Comparison of ENCODE assay signal across 1 cellular context in genomic region chr3:134693804-134694203, GRCh38.
TF ChIP-seq lines count a peak whose summit lies in the region.

No MANE protein-coding gene starts in this region.

TF ChIP-seq in WTC11, 78 proteins besides CTCF, POLR2A, EP300 and RAD21 (continued from another document):
- TF ChIP-seq FOXJ3 (CRISPR knock-in tag; IDR thresholded peaks at IDR 0.05; ENCODE audit: borderline replicate concordance): no peak
- TF ChIP-seq ATF2 (CRISPR knock-in tag; IDR thresholded peaks at IDR 0.05; ENCODE audit: borderline replicate concordance, low read depth): no peak
- TF ChIP-seq PRDM15 (CRISPR knock-in tag; IDR thresholded peaks at IDR 0.05): no peak
TF ChIP-seq in WTC11: peak in this region for 0.
